In genomic region chr18:159037-159652, GRCh38 we compare ENCODE assay signal across 8 cellular contexts. TPM values are rescaled to one million over a fixed set of nuclear protein-coding genes. Genes with fewer than 3 reads are reported as not detected.
A peak's percentile ranks its signal among the peaks of the same experiment; 100 is the strongest.
DNase-seq lines count a peak whose midpoint lies in the region; ATAC-seq and TF ChIP-seq lines count a peak whose summit lies in the region.

No MANE protein-coding gene starts in this region.

- no peak for ATAC-seq in body of pancreas
- ATAC-seq in left colon: peak; percentile 9
- ATAC-seq in GM21423 (IDR thresholded peaks at IDR 0.05; ENCODE audit: unreplicated experiment): no peak
- ATAC-seq in esophagus mucosa: no peak

- H3K36me3 ChIP-seq in MM.1S (replicated peaks; ENCODE audit: insufficient read depth, low read length): peaks cover under 1% of the 10 kb centered on the region; the same call in 1 of the 2 replicates
- no peaks in the 10 kb centered on the region for H3K36me3 ChIP-seq in body of pancreas (replicated peaks in 1 of 2; ENCODE audit: insufficient read depth in 1 of 2, low read depth in 2 of 2)
- peaks cover 0 to under 1% of the 10 kb centered on the region in 2 donors for H3K36me3 ChIP-seq in thyroid gland

- no peak for TF ChIP-seq CTCF in MM.1S (IDR thresholded peaks at IDR 0.05; ENCODE audit: low read length)
- no peak for TF ChIP-seq CTCF in body of pancreas (IDR thresholded peaks at IDR 0.05)
- TF ChIP-seq CTCF in thyroid gland (IDR thresholded peaks at IDR 0.05): no peak

- H3K27me3 ChIP-seq in MM.1S (replicated peaks; ENCODE audit: insufficient read depth, low read length) (no peaks in the 10 kb centered on the region), body of pancreas (no peaks in the 10 kb centered on the region), thyroid gland (no peaks in the 10 kb centered on the region)

- peaks cover 11% of the 10 kb centered on the region; the same call in 1 of the 2 replicates for H3K4me1 ChIP-seq in MM.1S (ENCODE audit: low read length)
- peaks cover 14% of the 10 kb centered on the region for H3K4me1 ChIP-seq in body of pancreas
- peaks cover 13 to 18% of the 10 kb centered on the region in 2 donors for H3K4me1 ChIP-seq in thyroid gland

- H3K9me3 Mint-ChIP-seq in activated T-cell treated with anti-CD3 and anti-CD28 coated beads, Interleukin-2, amount 50 U/mL, for 24 hours: peaks cover 2% of the 10 kb centered on the region

- no peaks in the 10 kb centered on the region for H3K27me3 Mint-ChIP-seq in activated T-cell treated with anti-CD3 and anti-CD28 coated beads, Interleukin-2, amount 50 U/mL, for 24 hours

- 2% methylated on average over 23 of the region's 23 CpGs for WGBS in body of pancreas, 2 donors
- WGBS in thyroid gland, 2 donors: 2 to 4% methylated on average over 22 to 23 of the region's 23 CpGs

- DNase-seq in activated T-cell treated with anti-CD3 and anti-CD28 coated beads, Interleukin-2, amount 50 U/mL, for 24 hours: no peak
- no peak for DNase-seq in activated T-cell treated with anti-CD3 and anti-CD28 coated beads, Interleukin-2, amount 50 U/mL, for 1 hour
- peak; percentile 39 for DNase-seq in MM.1S
- DNase-seq in body of pancreas: no peak
- no peak for DNase-seq in left colon
- no peak for DNase-seq in thyroid gland

- H3K4me1 Mint-ChIP-seq in activated T-cell treated with anti-CD3 and anti-CD28 coated beads, Interleukin-2, amount 50 U/mL, for 24 hours (ENCODE audit: low read depth): peaks cover 47% of the 10 kb centered on the region

- peaks cover 17% of the 10 kb centered on the region; the same call in 1 of the 2 replicates for H4K20me1 ChIP-seq in MM.1S (ENCODE audit: insufficient read depth, low read length)

- peak overlapping the region; percentile 97 for H3K27ac Mint-ChIP-seq in activated T-cell treated with anti-CD3 and anti-CD28 coated beads, Interleukin-2, amount 50 U/mL, for 24 hours

- no peaks in the 10 kb centered on the region for H3K9me2 ChIP-seq in MM.1S (replicated peaks; ENCODE audit: insufficient read depth, low read length)

- H3F3A ChIP-seq in MM.1S (ENCODE audit: insufficient read depth, low read length): peaks cover 3% of the 10 kb centered on the region; the same call in 1 of the 2 replicates

- H3K79me2 ChIP-seq in MM.1S (ENCODE audit: low read length): peaks cover 58% of the 10 kb centered on the region

- H3K4me3 ChIP-seq in MM.1S (ENCODE audit: low read length): peak overlapping the region; percentile 72
- peak overlapping the region; percentile 77 to 90 for H3K4me3 ChIP-seq in body of pancreas
- peak overlapping the region; percentile 87 to 96 (median 92) for H3K4me3 ChIP-seq in thyroid gland (replicated peaks in 1 of 3)

- H3K27ac ChIP-seq in MM.1S (ENCODE audit: low read length): peak overlapping the region; percentile 93
- H3K27ac ChIP-seq in body of pancreas: peak overlapping the region; percentile 30 to 87 (median 84)
- H3K27ac ChIP-seq in thyroid gland: peak overlapping the region; percentile 68 to 79 (median 78)

- H3K9me3 ChIP-seq in MM.1S (replicated peaks; ENCODE audit: insufficient read depth, low read length) (no peaks in the 10 kb centered on the region), body of pancreas (no peaks in the 10 kb centered on the region), thyroid gland (no peaks in the 10 kb centered on the region)

- H3K4me3 Mint-ChIP-seq in activated T-cell treated with anti-CD3 and anti-CD28 coated beads, Interleukin-2, amount 50 U/mL, for 24 hours: peak overlapping the region; percentile 93

- peak overlapping the region; percentile 67 for H2AFZ ChIP-seq in MM.1S (ENCODE audit: low read length)

- intact Hi-C loops in body of pancreas (cut with DNase I) (no loop called here), left colon (cut with DNase I, micrococcal nuclease) (no loop called here), thyroid gland (cut with DNase I) (no loop called here)

- H3K4me2 ChIP-seq in MM.1S (ENCODE audit: low read depth, low read length): peak overlapping the region; percentile 84

- H3K9ac ChIP-seq in MM.1S (ENCODE audit: low read length): peak overlapping the region; percentile 93

- peaks cover 40% of the 10 kb centered on the region for H3K36me3 Mint-ChIP-seq in activated T-cell treated with anti-CD3 and anti-CD28 coated beads, Interleukin-2, amount 50 U/mL, for 24 hours (ENCODE audit: low read depth)

- TF ChIP-seq POLR2A in body of pancreas (IDR thresholded peaks at IDR 0.05): no peak
- no peak for TF ChIP-seq POLR2A in thyroid gland (IDR thresholded peaks at IDR 0.05)

RNA-seq across cellular contexts. Expression of gene USP14, which starts 0.8 kb away (rescaled TPM):
- total RNA-seq in body of pancreas: 10 to 100 TPM; 14.5 to 18.8 TPM
- 10 to 100 TPM; 27.9 to 39.3 TPM for total RNA-seq in left colon
- 10 to 100 TPM; 25.9 to 56.4 (median 35.6) TPM for total RNA-seq in thyroid gland
- total RNA-seq in esophagus mucosa: 39.9 TPM
